Comparison of ENCODE assay signal across 16 cellular contexts in genomic region chrX:110036162-110037033, GRCh38.
A peak's percentile ranks its signal among the peaks of the same experiment; 100 is the strongest.
DNase-seq lines count a peak whose midpoint lies in the region; ATAC-seq and FAIRE-seq lines count a peak whose summit lies in the region.
"Had no signal": no experiment of that assay in that cellular context is flagged by ENCODE, and none has a peak within 500 bp of the region (broad histone marks: within the 10 kb centered on the region; RNA-seq: fewer than 3 reads in every experiment).

No MANE protein-coding gene starts in this region.

- FAIRE-seq in RCC 7860 (lab: Jason Lieb, UNC): no peak
- FAIRE-seq: HTR-8/SVneo had no signal

- no peak overlapping the region for H3K27ac Mint-ChIP-seq in activated naive CD8-positive, alpha-beta T cell
- no peak overlapping the region for H3K27ac Mint-ChIP-seq in memory B cell
- H3K27ac Mint-ChIP-seq: activated CD4-positive, alpha-beta T cell treated with anti-CD3 and anti-CD28 coated beads, Interleukin-2, amount 10 ng/mL, durations not matched to agents 7 days and 5 days; activated naive CD4-positive, alpha-beta T cell treated with anti-CD3 and anti-CD28 coated beads, Interleukin-2, amount 10 ng/mL, durations not matched to agents 7 days and 5 days had no signal

- peaks cover 2% of the 10 kb centered on the region for H3K36me3 Mint-ChIP-seq in activated naive CD8-positive, alpha-beta T cell
- H3K36me3 Mint-ChIP-seq in memory B cell: peaks cover 6% of the 10 kb centered on the region

- ATAC-seq in GM19351 (IDR thresholded peaks at IDR 0.05; ENCODE audit: unreplicated experiment): peak; percentile 77
- peak; percentile 26 for ATAC-seq in memory B cell (ENCODE audit: low read depth)

- H3K27me3 Mint-ChIP-seq in activated naive CD8-positive, alpha-beta T cell: no peaks in the 10 kb centered on the region
- no peaks in the 10 kb centered on the region for H3K27me3 Mint-ChIP-seq in memory B cell
- H3K27me3 Mint-ChIP-seq: activated CD4-positive, alpha-beta T cell treated with anti-CD3 and anti-CD28 coated beads, Interleukin-2, amount 10 ng/mL, durations not matched to agents 7 days and 5 days; activated naive CD4-positive, alpha-beta T cell treated with anti-CD3 and anti-CD28 coated beads, Interleukin-2, amount 10 ng/mL, durations not matched to agents 7 days and 5 days had no signal

- DNase-seq in KBM-7 (peak; percentile 55), memory B cell (ENCODE audit: low spot score in 2 of 2) (no peak), RCC 7860 (ENCODE audit: low spot score) (no peak), HuH-7.5 (ENCODE audit: low spot score) (no peak), LoVo (ENCODE audit: low spot score) (no peak)
- DNase-seq: activated CD4-positive, alpha-beta T cell treated with anti-CD3 and anti-CD28 coated beads, Interleukin-2, amount 10 ng/mL, durations not matched to agents 7 days and 5 days; activated naive CD4-positive, alpha-beta T cell treated with anti-CD3 and anti-CD28 coated beads, Interleukin-2, amount 10 ng/mL, durations not matched to agents 7 days and 5 days; COR-L47; esophagus squamous epithelium; glutamatergic neuron; NCI-H2029; NCI-H524 had no signal

- peaks cover 8% of the 10 kb centered on the region for H3K4me1 Mint-ChIP-seq in activated naive CD8-positive, alpha-beta T cell (ENCODE audit: low read depth)
- H3K4me1 Mint-ChIP-seq in memory B cell: peaks cover 16% of the 10 kb centered on the region
- H3K4me1 Mint-ChIP-seq: activated CD4-positive, alpha-beta T cell treated with anti-CD3 and anti-CD28 coated beads, Interleukin-2, amount 10 ng/mL, durations not matched to agents 7 days and 5 days; activated naive CD4-positive, alpha-beta T cell treated with anti-CD3 and anti-CD28 coated beads, Interleukin-2, amount 10 ng/mL, durations not matched to agents 7 days and 5 days had no signal

- H3K9me3 Mint-ChIP-seq in activated naive CD8-positive, alpha-beta T cell (ENCODE audit: low read depth): no peaks in the 10 kb centered on the region
- no peaks in the 10 kb centered on the region for H3K9me3 Mint-ChIP-seq in memory B cell
- H3K9me3 Mint-ChIP-seq: activated CD4-positive, alpha-beta T cell treated with anti-CD3 and anti-CD28 coated beads, Interleukin-2, amount 10 ng/mL, durations not matched to agents 7 days and 5 days; activated naive CD4-positive, alpha-beta T cell treated with anti-CD3 and anti-CD28 coated beads, Interleukin-2, amount 10 ng/mL, durations not matched to agents 7 days and 5 days; nephron had no signal

- H3K4me3 Mint-ChIP-seq in activated naive CD8-positive, alpha-beta T cell: peak overlapping the region; percentile 7
- no peak overlapping the region for H3K4me3 Mint-ChIP-seq in memory B cell
- H3K4me3 Mint-ChIP-seq: activated CD4-positive, alpha-beta T cell treated with anti-CD3 and anti-CD28 coated beads, Interleukin-2, amount 10 ng/mL, durations not matched to agents 7 days and 5 days; activated naive CD4-positive, alpha-beta T cell treated with anti-CD3 and anti-CD28 coated beads, Interleukin-2, amount 10 ng/mL, durations not matched to agents 7 days and 5 days; nephron had no signal

- in situ Hi-C loops in KBM-7 (cut with MboI; ENCODE audit: low pct_unique_long_range_greater_than_20kb, low sequenced_read_pairs): no loop called here
